Comparison of ENCODE assay signal across 1 cellular context in the genomic region with DNA sequence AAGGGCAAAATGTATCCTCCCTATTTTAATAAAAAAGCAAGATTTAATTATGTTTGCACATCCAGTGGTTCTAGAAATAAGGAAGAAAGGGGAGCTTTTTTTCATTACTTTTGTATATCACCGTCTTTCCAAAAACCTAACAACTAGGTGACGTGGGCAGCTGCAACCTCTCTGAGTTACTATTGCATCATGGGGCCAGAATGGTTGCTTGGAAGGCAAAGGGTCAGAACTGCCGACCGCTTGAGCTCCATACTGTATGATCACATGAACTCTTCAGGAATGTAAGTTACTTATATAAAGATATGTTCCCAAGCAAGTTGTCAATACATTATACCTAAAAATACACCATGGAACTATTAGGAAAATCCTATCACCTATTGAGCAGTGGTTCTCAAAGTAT.
TF ChIP-seq lines count a peak whose summit lies in the region.

No MANE protein-coding gene starts in this region.

TF ChIP-seq in K562, 482 proteins besides CTCF, POLR2A, EP300 and RAD21:
- TF ChIP-seq ZNF41 (CRISPR knock-in tag; conservative IDR thresholded peaks at IDR 0.05), result no peak
- TF ChIP-seq, protein P1, sequence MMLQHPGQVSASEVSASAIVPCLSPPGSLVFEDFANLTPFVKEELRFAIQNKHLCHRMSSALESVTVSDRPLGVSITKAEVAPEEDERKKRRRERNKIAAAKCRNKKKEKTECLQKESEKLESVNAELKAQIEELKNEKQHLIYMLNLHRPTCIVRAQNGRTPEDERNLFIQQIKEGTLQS (IDR thresholded peaks at IDR 0.05), result peak; percentile 65
- TF ChIP-seq, protein P1 (CRISPR knock-in tag; conservative IDR thresholded peaks at IDR 0.05), result no peak
- TF ChIP-seq CEBPG (CRISPR knock-in tag; IDR thresholded peaks at IDR 0.05), result no peak
- peak; percentile 74 to 78 for TF ChIP-seq CEBPG (tag; conservative IDR thresholded peaks at IDR 0.05 in 1 of 2, IDR thresholded peaks at IDR 0.05 in 1 of 2)
